ENCODE assay signal across 14 cellular contexts in genomic region chr3:72082776-72083477, GRCh38.
A peak's percentile ranks its signal among the peaks of the same experiment; 100 is the strongest.
DNase-seq lines count a peak whose midpoint lies in the region; ATAC-seq and TF ChIP-seq lines count a peak whose summit lies in the region.
"Had no signal": no experiment of that assay in that cellular context is flagged by ENCODE, and none has a peak within 500 bp of the region (broad histone marks: within the 10 kb centered on the region; RNA-seq: fewer than 3 reads in every experiment).

No MANE protein-coding gene starts in this region.

- H3K9me3 Mint-ChIP-seq in effector memory CD8-positive, alpha-beta T cell: no peaks in the 10 kb centered on the region
- H3K9me3 Mint-ChIP-seq: activated CD8-positive, alpha-beta T cell treated with anti-CD3 and anti-CD28 coated beads for 36 hours had no signal

- 44% methylated on average over 10 of the region's 10 CpGs for whole genome bisulfite sequencing in hepatocyte (ENCODE audit: low lambda C conversion rate, missing lambda C conversion rate)

- H3K4me1 ChIP-seq in BLaER1 treated with 17β-estradiol and CSF1 and Interleukin-3, amounts not matched to agents 10 nM and 100 nM: peaks cover 53 to 77% (median 68%) of the 10 kb centered on the region in 10 experiments
- H3K4me1 ChIP-seq in hepatocyte (ENCODE audit: insufficient read depth): no peaks in the 10 kb centered on the region

- peak overlapping the region; percentile 28 to 86 (median 64) for H3K4me2 ChIP-seq in BLaER1 treated with 17β-estradiol and CSF1 and Interleukin-3, amounts not matched to agents 10 nM and 100 nM
- no peak overlapping the region for H3K4me2 ChIP-seq in hepatocyte

- DNase-seq in hepatocyte (ENCODE audit: low spot score) (no peak), NCI-H524 treated with DMSO at 0.1 percent for 48 hours (lab: John Stamatoyannopoulos, UW) (no peak), superior temporal gyrus (ENCODE audit: extremely low spot score) (no peak), OCI-M2 (lab: John Stamatoyannopoulos, UW; ENCODE audit: unreplicated experiment) (no peak)
- no peak for DNase-seq in effector memory CD8-positive, alpha-beta T cell
- DNase-seq: activated CD8-positive, alpha-beta T cell treated with anti-CD3 and anti-CD28 coated beads for 36 hours; mammary epithelial cell; NCI-H1105; retina; T-helper 1 cell had no signal

- ATAC-seq in GM21447 (IDR thresholded peaks at IDR 0.05; ENCODE audit: unreplicated experiment) (peak; percentile 3), HG03432 (IDR thresholded peaks at IDR 0.05; ENCODE audit: unreplicated experiment) (peak; percentile 12)
- no peak for ATAC-seq in effector memory CD8-positive, alpha-beta T cell (replicated peaks)
- ATAC-seq: activated CD8-positive, alpha-beta T cell treated with anti-CD3 and anti-CD28 coated beads for 36 hours had no signal

- no peaks in the 10 kb centered on the region for H3K79me2 ChIP-seq in hepatocyte

- no peak overlapping the region for H3K4me3 Mint-ChIP-seq in effector memory CD8-positive, alpha-beta T cell
- H3K4me3 Mint-ChIP-seq: activated CD8-positive, alpha-beta T cell treated with anti-CD3 and anti-CD28 coated beads for 36 hours; activated naive CD8-positive, alpha-beta T cell had no signal

- no peak overlapping the region for H3K27ac Mint-ChIP-seq in effector memory CD8-positive, alpha-beta T cell
- H3K27ac Mint-ChIP-seq: activated CD8-positive, alpha-beta T cell treated with anti-CD3 and anti-CD28 coated beads for 36 hours; activated naive CD8-positive, alpha-beta T cell had no signal

- H3K27me3 Mint-ChIP-seq in effector memory CD8-positive, alpha-beta T cell: peaks cover 25 to 31% of the 10 kb centered on the region in 2 donors
- H3K27me3 Mint-ChIP-seq: activated naive CD8-positive, alpha-beta T cell had no signal

- H3K4me3 ChIP-seq in BLaER1 treated with 17β-estradiol and CSF1 and Interleukin-3, amounts not matched to agents 10 nM and 100 nM: no peak overlapping the region
- H3K4me3 ChIP-seq in hepatocyte: no peak overlapping the region

- H4K20me1 ChIP-seq in BLaER1 treated with 17β-estradiol and CSF1 and Interleukin-3, amounts not matched to agents 10 nM and 100 nM: no peaks in the 10 kb centered on the region
- no peaks in the 10 kb centered on the region for H4K20me1 ChIP-seq in hepatocyte (ENCODE audit: insufficient read depth, poor library complexity, severe bottlenecking)

- H3K36me3 ChIP-seq in BLaER1 treated with 17β-estradiol and CSF1 and Interleukin-3, amounts not matched to agents 10 nM and 100 nM: no peaks in the 10 kb centered on the region
- no peaks in the 10 kb centered on the region for H3K36me3 ChIP-seq in hepatocyte (replicated peaks; ENCODE audit: insufficient read depth, low read depth)

- TF ChIP-seq CTCF in hepatocyte (IDR thresholded peaks at IDR 0.05; ENCODE audit: poor library complexity): no peak

- peaks cover 3% of the 10 kb centered on the region for H3K36me3 Mint-ChIP-seq in effector memory CD8-positive, alpha-beta T cell (ENCODE audit: insufficient read depth)
- H3K36me3 Mint-ChIP-seq: activated naive CD8-positive, alpha-beta T cell had no signal

- peak overlapping the region in 9 of 11 experiments; percentile 46 to 74 (median 60); a peak in 17 of 22 replicates for H3K27ac ChIP-seq in BLaER1 treated with 17β-estradiol and CSF1 and Interleukin-3, amounts not matched to agents 10 nM and 100 nM
- peak overlapping the region; percentile 41 for H3K27ac ChIP-seq in hepatocyte

- no peaks in the 10 kb centered on the region for H3K4me1 Mint-ChIP-seq in effector memory CD8-positive, alpha-beta T cell (ENCODE audit: low read depth in 2 of 2)

- no peaks in the 10 kb centered on the region for H3K27me3 ChIP-seq in BLaER1 treated with 17β-estradiol and CSF1 and Interleukin-3, amounts not matched to agents 10 nM and 100 nM
- no peaks in the 10 kb centered on the region for H3K27me3 ChIP-seq in hepatocyte

- H2AFZ ChIP-seq in hepatocyte: no peak overlapping the region

- no peaks in the 10 kb centered on the region for H3K9me2 ChIP-seq in hepatocyte (replicated peaks; ENCODE audit: insufficient read depth)

- peak overlapping the region in 2 of 11 experiments; percentile 14 to 29; a peak in 3 of 22 replicates for H3K9ac ChIP-seq in BLaER1 treated with 17β-estradiol and CSF1 and Interleukin-3, amounts not matched to agents 10 nM and 100 nM

- 0 out of 22 replicates have a peak, but pooled peaks cover 0 to under 1% (median 0%) of the 10 kb centered on the region in 11 experiments for H3K9me3 ChIP-seq in BLaER1 treated with 17β-estradiol and CSF1 and Interleukin-3, amounts not matched to agents 10 nM and 100 nM (replicated peaks in 1 of 11)
- no peaks in the 10 kb centered on the region for H3K9me3 ChIP-seq in hepatocyte (ENCODE audit: low read depth)
